8 cellular contexts compared by ENCODE assay signal in the genomic region with DNA sequence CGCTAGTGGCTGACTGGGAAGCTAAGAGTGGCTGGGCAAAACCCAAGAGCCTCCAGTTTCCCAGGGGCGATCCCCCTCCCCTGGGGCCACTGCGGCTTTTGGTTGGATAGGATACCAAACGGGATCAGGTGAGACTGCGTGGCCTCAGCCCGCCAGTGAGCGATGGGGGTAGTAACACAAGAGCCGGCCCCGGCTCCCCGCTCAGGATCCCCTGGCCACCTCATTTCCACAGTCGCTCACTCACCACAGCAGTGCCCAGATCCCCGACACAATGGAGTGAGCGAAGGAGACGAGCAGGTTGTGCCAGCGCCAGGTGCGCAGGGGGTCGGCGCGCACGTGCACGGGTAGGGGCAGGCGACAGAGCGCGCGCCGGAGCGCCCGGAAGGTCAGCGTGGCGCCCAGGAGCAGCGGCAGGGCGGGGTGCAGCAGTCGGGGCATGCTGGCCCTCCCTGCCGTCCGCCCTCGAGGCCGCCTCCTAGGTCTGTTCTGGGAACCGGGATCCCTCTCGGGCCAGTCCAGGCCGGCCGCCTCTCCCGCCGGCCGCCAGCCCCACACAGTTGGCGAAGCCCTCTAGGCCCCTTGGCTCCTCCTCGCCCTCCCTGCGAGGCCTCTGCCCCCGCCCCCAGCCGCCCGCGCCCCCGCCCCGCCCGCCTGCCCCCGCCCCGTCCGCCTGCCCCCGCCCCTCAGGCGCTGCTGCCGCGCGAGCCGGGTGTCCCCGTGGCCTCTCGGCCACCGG. TPM values are rescaled to one million over a fixed set of nuclear protein-coding genes. Genes with fewer than 3 reads are reported as not detected.
DNase-seq lines count a peak whose midpoint lies in the region; ATAC-seq and TF ChIP-seq lines count a peak whose summit lies in the region.

A gene with protein sequence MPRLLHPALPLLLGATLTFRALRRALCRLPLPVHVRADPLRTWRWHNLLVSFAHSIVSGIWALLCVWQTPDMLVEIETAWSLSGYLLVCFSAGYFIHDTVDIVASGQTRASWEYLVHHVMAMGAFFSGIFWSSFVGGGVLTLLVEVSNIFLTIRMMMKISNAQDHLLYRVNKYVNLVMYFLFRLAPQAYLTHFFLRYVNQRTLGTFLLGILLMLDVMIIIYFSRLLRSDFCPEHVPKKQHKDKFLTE (minus strand): TSS at position 574 of the 736 bp plus-strand sequence. CDS start 136 bp downstream, at position 438.

- DNase-seq in DMS153 (lab: John Stamatoyannopoulos, UW) (peak; percentile 56), HFF-Myc (ENCODE audit: extremely low read depth, low read depth) (no peak), NCI-H446 (lab: John Stamatoyannopoulos, UW) (peak; percentile 54 to 83), ecto neural progenitor cell (ENCODE audit: low spot score) (peak; percentile 94), mesenchymal stem cell (peak; percentile 86)
- peak; percentile 77 for DNase-seq in activated CD4-positive, alpha-beta T cell treated with anti-CD3 and anti-CD28 coated beads for 48 hours

- H2BK12ac ChIP-seq in mesenchymal stem cell (ENCODE audit: low read length in 2 of 2), result peak within 1 kb of the TSS in 1 of 2 experiments; percentile 94

- H4K91ac ChIP-seq in mesenchymal stem cell (ENCODE audit: low read length), result peak within 1 kb of the TSS; percentile 94

- H3K79me1 ChIP-seq in mesenchymal stem cell (replicated peaks; ENCODE audit: low read length, poor library complexity, severe bottlenecking), result peaks cover 2% of the 10 kb centered on the region

- H2AK5ac ChIP-seq in mesenchymal stem cell (ENCODE audit: low read length, severe bottlenecking), result peak within 1 kb of the TSS; percentile 33

- peak within 1 kb of the TSS; percentile 97 for H3K4ac ChIP-seq in mesenchymal stem cell (ENCODE audit: low read depth in 1 of 2, low read length in 2 of 2)

- no peaks in the 10 kb centered on the region for H3K9me3 ChIP-seq in mesenchymal stem cell (ENCODE audit: control insufficient read depth, low read length)

- no peaks in the 10 kb centered on the region for H3K27me3 ChIP-seq in mesenchymal stem cell (ENCODE audit: control insufficient read depth in 1 of 2, insufficient read depth in 1 of 2, low read length in 2 of 2)

- H2AFZ ChIP-seq in mesenchymal stem cell (ENCODE audit: low read depth, low read length), result peak within 1 kb of the TSS; percentile 67

- peak within 1 kb of the TSS; percentile 75 for H2BK120ac ChIP-seq in mesenchymal stem cell (ENCODE audit: low read depth, low read length)

- peak within 1 kb of the TSS; percentile 91 for H3K9ac ChIP-seq in mesenchymal stem cell (ENCODE audit: low read length)

- H3K27me3 Mint-ChIP-seq in stimulated activated naive CD8-positive, alpha-beta T cell treated with anti-CD3 and anti-CD28 coated beads, Interleukin-15, Interleukin-2, amounts not matched to agents 100 ng/mL and 50 ng/mL, for 24 hours, result no peaks in the 10 kb centered on the region

- peak within 1 kb of the TSS; percentile 98 for H3K27ac Mint-ChIP-seq in stimulated activated naive CD8-positive, alpha-beta T cell treated with anti-CD3 and anti-CD28 coated beads, Interleukin-15, Interleukin-2, amounts not matched to agents 100 ng/mL and 50 ng/mL, for 24 hours

- peaks cover 26% of the 10 kb centered on the region for H3K4me1 ChIP-seq in mesenchymal stem cell (ENCODE audit: control insufficient read depth, insufficient read depth, low read depth, low read length)

- H2BK5ac ChIP-seq in mesenchymal stem cell (ENCODE audit: low read depth, low read length, poor library complexity, severe bottlenecking), result peak within 1 kb of the TSS; percentile 68

- H3K4me1 Mint-ChIP-seq in stimulated activated naive CD8-positive, alpha-beta T cell treated with anti-CD3 and anti-CD28 coated beads, Interleukin-15, Interleukin-2, amounts not matched to agents 100 ng/mL and 50 ng/mL, for 24 hours (ENCODE audit: low read depth), result peaks cover 69% of the 10 kb centered on the region

- ATAC-seq in HG02970 (IDR thresholded peaks at IDR 0.05; ENCODE audit: low FRiP score, unreplicated experiment), result no peak

- no peak for TF ChIP-seq CTCF in HFF-Myc (IDR thresholded peaks at IDR 0.05; ENCODE audit: low read depth, low read length, missing control alignments)

- H3K18ac ChIP-seq in mesenchymal stem cell (ENCODE audit: low read depth in 1 of 2, low read length in 2 of 2), result peak within 1 kb of the TSS; percentile 93 to 97

- peak within 1 kb of the TSS; percentile 95 for H3K27ac ChIP-seq in mesenchymal stem cell (ENCODE audit: low read length, poor library complexity, severe bottlenecking)

- H3K23ac ChIP-seq in mesenchymal stem cell (ENCODE audit: low read length in 2 of 2), result peak within 1 kb of the TSS; percentile 87 to 96

- H2BK15ac ChIP-seq in mesenchymal stem cell (ENCODE audit: low read depth, poor library complexity, severe bottlenecking), result peak within 1 kb of the TSS; percentile 92

- 1% methylated on average over 25 of the region's 66 CpGs for WGBS in mesenchymal stem cell

- H3K36me3 Mint-ChIP-seq in stimulated activated naive CD8-positive, alpha-beta T cell treated with anti-CD3 and anti-CD28 coated beads, Interleukin-15, Interleukin-2, amounts not matched to agents 100 ng/mL and 50 ng/mL, for 24 hours (ENCODE audit: low read depth), result peaks cover 48% of the 10 kb centered on the region

- no peaks in the 10 kb centered on the region for H3K9me3 Mint-ChIP-seq in stimulated activated naive CD8-positive, alpha-beta T cell treated with anti-CD3 and anti-CD28 coated beads, Interleukin-15, Interleukin-2, amounts not matched to agents 100 ng/mL and 50 ng/mL, for 24 hours

- H3K14ac ChIP-seq in mesenchymal stem cell (ENCODE audit: low read length in 2 of 2), result peak within 1 kb of the TSS; percentile 82 to 93

- H4K8ac ChIP-seq in mesenchymal stem cell (ENCODE audit: low read length), result peak within 1 kb of the TSS; percentile 80

- peak within 1 kb of the TSS; percentile 99 for H3K4me3 Mint-ChIP-seq in stimulated activated naive CD8-positive, alpha-beta T cell treated with anti-CD3 and anti-CD28 coated beads, Interleukin-15, Interleukin-2, amounts not matched to agents 100 ng/mL and 50 ng/mL, for 24 hours

- H3K4me3 ChIP-seq in HFF-Myc (replicated peaks; ENCODE audit: low read depth, low read length) (peak within 1 kb of the TSS; percentile 99), mesenchymal stem cell (ENCODE audit: insufficient read depth in 1 of 2, low read depth in 1 of 2, low read length in 2 of 2) (peak within 1 kb of the TSS; percentile 64 to 99)

- H3K4me2 ChIP-seq in mesenchymal stem cell (ENCODE audit: low read length, poor library complexity, severe bottlenecking), result peak within 1 kb of the TSS; percentile 96

- peaks cover 25 to 41% of the 10 kb centered on the region in 2 experiments for H3K36me3 ChIP-seq in mesenchymal stem cell (ENCODE audit: control insufficient read depth in 1 of 2, insufficient read depth in 2 of 2, low read depth in 1 of 2, low read length in 2 of 2)

RNA-seq across cellular contexts. Expression of the gene that starts here (rescaled TPM):
- 13.0 TPM for polyA plus RNA-seq in mesenchymal stem cell (2013, experiment 1 of 2)
- polyA plus RNA-seq in mesenchymal stem cell (2013, experiment 2 of 2), result 12.6 TPM
